8 cellular contexts compared by ENCODE assay signal in the genomic region with DNA sequence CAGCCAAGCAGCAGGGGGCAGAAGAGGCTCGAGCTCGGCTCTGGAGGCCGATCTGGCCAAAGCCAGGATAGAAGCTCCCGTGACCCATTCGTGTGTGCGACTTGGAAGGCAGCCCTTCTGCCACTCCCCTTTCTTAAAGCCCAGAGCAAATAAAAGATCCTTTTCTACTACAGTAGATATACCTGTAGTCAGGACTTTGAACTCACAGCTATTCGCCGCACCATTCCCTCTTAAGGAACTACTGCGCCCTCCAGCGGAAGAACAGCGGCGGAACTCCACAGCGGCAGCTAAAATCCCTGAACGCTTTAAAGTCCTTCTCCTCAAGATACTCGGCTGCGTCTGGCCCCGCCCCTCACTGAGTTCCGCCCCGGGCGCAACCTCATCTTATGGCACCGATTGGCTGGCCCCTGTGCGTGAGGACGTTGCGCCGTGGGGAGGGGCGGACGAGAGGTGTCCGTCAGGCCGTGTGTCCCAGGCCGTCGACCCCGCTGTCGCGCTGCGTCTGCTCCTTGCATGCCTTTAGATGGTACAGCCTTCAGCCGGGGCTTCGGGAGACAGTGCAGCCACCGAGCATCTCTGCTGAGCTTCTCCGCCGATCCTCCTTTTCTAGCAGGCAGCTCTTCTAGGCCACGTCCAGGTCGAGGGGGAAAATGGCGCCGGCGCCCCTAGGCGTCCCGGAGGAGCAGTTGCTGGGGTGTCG. TPM values are rescaled to one million over a fixed set of nuclear protein-coding genes. Genes with fewer than 3 reads are reported as not detected.
DNase-seq lines count a peak whose midpoint lies in the region; ATAC-seq and TF ChIP-seq lines count a peak whose summit lies in the region.

A gene with protein sequence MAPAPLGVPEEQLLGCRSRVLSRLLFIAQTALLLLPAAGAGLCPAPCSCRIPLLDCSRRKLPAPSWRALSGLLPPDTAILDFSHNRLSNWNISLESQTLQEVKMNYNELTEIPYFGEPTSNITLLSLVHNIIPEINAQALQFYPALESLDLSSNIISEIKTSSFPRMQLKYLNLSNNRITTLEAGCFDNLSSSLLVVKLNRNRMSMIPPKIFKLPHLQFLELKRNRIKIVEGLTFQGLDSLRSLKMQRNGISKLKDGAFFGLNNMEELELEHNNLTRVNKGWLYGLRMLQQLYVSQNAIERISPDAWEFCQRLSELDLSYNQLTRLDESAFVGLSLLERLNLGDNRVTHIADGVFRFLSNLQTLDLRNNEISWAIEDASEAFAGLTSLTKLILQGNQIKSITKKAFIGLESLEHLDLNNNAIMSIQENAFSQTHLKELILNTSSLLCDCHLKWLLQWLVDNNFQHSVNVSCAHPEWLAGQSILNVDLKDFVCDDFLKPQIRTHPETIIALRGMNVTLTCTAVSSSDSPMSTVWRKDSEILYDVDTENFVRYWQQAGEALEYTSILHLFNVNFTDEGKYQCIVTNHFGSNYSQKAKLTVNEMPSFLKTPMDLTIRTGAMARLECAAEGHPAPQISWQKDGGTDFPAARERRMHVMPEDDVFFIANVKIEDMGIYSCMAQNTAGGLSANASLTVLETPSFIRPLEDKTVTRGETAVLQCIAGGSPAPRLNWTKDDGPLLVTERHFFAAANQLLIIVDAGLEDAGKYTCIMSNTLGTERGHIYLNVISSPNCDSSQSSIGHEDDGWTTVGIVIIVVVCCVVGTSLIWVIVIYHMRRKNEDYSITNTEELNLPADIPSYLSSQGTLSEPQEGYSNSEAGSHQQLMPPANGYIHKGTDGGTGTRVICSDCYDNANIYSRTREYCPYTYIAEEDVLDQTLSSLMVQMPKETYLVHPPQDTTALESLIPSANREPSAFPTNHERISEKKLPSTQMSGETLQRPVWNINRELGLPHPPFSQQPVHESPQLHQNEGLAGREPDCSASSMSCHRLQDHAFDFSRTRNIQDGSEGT (plus strand): TSS at position 442 of the 700 bp plus-strand sequence. CDS start 209 bp downstream, at position 651.

- H3K27me3 ChIP-seq in BE2C = no peaks in the 10 kb centered on the region
- no peaks in the 10 kb centered on the region for H3K27me3 ChIP-seq in kidney epithelial cell (ENCODE audit: control insufficient read depth, insufficient read depth, low read length)

- H3K4me3 ChIP-seq in BE2C (ENCODE audit: low read depth, low read length) (peak within 1 kb of the TSS; percentile 92), choroid plexus epithelial cell (ENCODE audit: low read depth, low read length) (peak within 1 kb of the TSS; percentile 99), kidney epithelial cell (ENCODE audit: low read depth, low read length) (peak within 1 kb of the TSS; percentile 85)

- peaks cover 4% of the 10 kb centered on the region for H3K36me3 ChIP-seq in BE2C
- no peaks in the 10 kb centered on the region for H3K36me3 ChIP-seq in kidney epithelial cell (ENCODE audit: control insufficient read depth, insufficient read depth, low read length)

- DNase-seq in BE2C (peak; percentile 98), NCI-H510A (lab: John Stamatoyannopoulos, UW) (peak; percentile 91), choroid plexus epithelial cell (ENCODE audit: low read depth) (peak; percentile 99), kidney epithelial cell (ENCODE audit: low read depth) (peak; percentile 90)
- peak; percentile 94 for DNase-seq in activated CD4-positive, alpha-beta T cell treated with anti-CD3 and anti-CD28 coated beads for 1 hour
- peak; percentile 95 to 97 for DNase-seq in stimulated activated CD4-positive, alpha-beta T cell treated with anti-CD3 and anti-CD28 coated beads, Interleukin-15, amount 100 ng/mL, for 48 hours (ENCODE audit: low read depth in 2 of 2)

- TF ChIP-seq CTCF in BE2C (IDR thresholded peaks at IDR 0.05; ENCODE audit: low read depth, low read length) (peak; percentile 89), choroid plexus epithelial cell (conservative IDR thresholded peaks at IDR 0.05; ENCODE audit: low read depth, low read length) (peak; percentile 72), kidney epithelial cell (IDR thresholded peaks at IDR 0.05; ENCODE audit: insufficient read depth, low read length, poor library complexity, severe bottlenecking) (peak; percentile 84)

- H3K4me1 ChIP-seq in BE2C = peaks cover 4% of the 10 kb centered on the region

- H3K9me3 ChIP-seq in BE2C = no peaks in the 10 kb centered on the region

- ATAC-seq in HG03439 (IDR thresholded peaks at IDR 0.05; ENCODE audit: unreplicated experiment) = peak; percentile 98

- peak; percentile 93 for TF ChIP-seq POLR2A in GM19193 (IDR thresholded peaks at IDR 0.05; ENCODE audit: extremely low read depth, insufficient read depth, insufficient read length)

RNA-seq across cellular contexts. Expression of the gene that starts here (rescaled TPM):
- polyA plus RNA-seq in BE2C (2012; ENCODE audit: insufficient read depth, insufficient read length, low read depth) = 5.7 TPM
- total RNA-seq in kidney epithelial cell = 7.7 and 8.3 TPM in 2 replicates

Comparison
In these comparisons a context has a peak if more than half of its experiments do, and no peak if none do; other contexts are left out.
1. Peak in every context shown above with its lines: DNase-seq, ATAC-seq and H3K4me3 ChIP-seq.